ENCODE assay signal across 1 cellular context in genomic region chr3:110731148-110731547, GRCh38.
TF ChIP-seq lines count a peak whose summit lies in the region.

No MANE protein-coding gene starts in this region.

TF ChIP-seq in HepG2, 621 proteins besides CTCF, POLR2A, EP300 and RAD21 (continued from another document and continues in another):
- no peak for TF ChIP-seq ZNF142 (CRISPR knock-in tag; IDR thresholded peaks at IDR 0.05)
- no peak for TF ChIP-seq TEF (CRISPR knock-in tag; IDR thresholded peaks at IDR 0.05)
- no peak for TF ChIP-seq ZNF350 (CRISPR knock-in tag; IDR thresholded peaks at IDR 0.05; ENCODE audit: borderline replicate concordance, low read depth)
- TF ChIP-seq PHB2 (IDR thresholded peaks at IDR 0.05; ENCODE audit: partially characterized antibody) = no peak
- TF ChIP-seq ZNF546 (CRISPR knock-in tag; conservative IDR thresholded peaks at IDR 0.05) = no peak
- TF ChIP-seq DMTF1 (CRISPR knock-in tag; IDR thresholded peaks at IDR 0.05) = no peak
- no peak for TF ChIP-seq RARG (CRISPR knock-in tag; IDR thresholded peaks at IDR 0.05; ENCODE audit: low read depth)
- no peak for TF ChIP-seq THAP7 (CRISPR knock-in tag; IDR thresholded peaks at IDR 0.05)
- peak; percentile 73 for TF ChIP-seq CEBPB (IDR thresholded peaks at IDR 0.05; ENCODE audit: borderline replicate concordance, low read depth, low read length)
- TF ChIP-seq SNRNP70 (IDR thresholded peaks at IDR 0.05; ENCODE audit: low read depth, low read length) = no peak
- no peak for TF ChIP-seq NKX3-1 (CRISPR knock-in tag; IDR thresholded peaks at IDR 0.05)
- TF ChIP-seq POLR2G (IDR thresholded peaks at IDR 0.05; ENCODE audit: low read depth, low read length) = no peak
- TF ChIP-seq ZFX (CRISPR knock-in tag; IDR thresholded peaks at IDR 0.05; ENCODE audit: low read depth) = no peak
- no peak for TF ChIP-seq SIX4 (CRISPR knock-in tag; IDR thresholded peaks at IDR 0.05)
- no peak for TF ChIP-seq NR2F6 (IDR thresholded peaks at IDR 0.05)
- no peak for TF ChIP-seq NR2F6 (CRISPR knock-in tag; IDR thresholded peaks at IDR 0.05)
- no peak for TF ChIP-seq CREBL2 (CRISPR knock-in tag; IDR thresholded peaks at IDR 0.05; ENCODE audit: borderline replicate concordance)
- no peak for TF ChIP-seq AKAP8 (CRISPR knock-in tag; IDR thresholded peaks at IDR 0.05)
- no peak for TF ChIP-seq SALL2 (CRISPR knock-in tag; IDR thresholded peaks at IDR 0.05)
- TF ChIP-seq BCL6 (CRISPR knock-in tag; IDR thresholded peaks at IDR 0.05) = 0 out of 2 replicates have a peak, but pooled peaks have one; percentile 7
- no peak for TF ChIP-seq ZNF44 (CRISPR knock-in tag; IDR thresholded peaks at IDR 0.05)
- TF ChIP-seq ZNF282 (IDR thresholded peaks at IDR 0.05; ENCODE audit: partially characterized antibody) = no peak
- TF ChIP-seq ZNF160 (CRISPR knock-in tag; IDR thresholded peaks at IDR 0.05) = no peak
- no peak for TF ChIP-seq GLI4 (CRISPR knock-in tag; IDR thresholded peaks at IDR 0.05; ENCODE audit: borderline replicate concordance)
- TF ChIP-seq ATF3 (CRISPR knock-in tag; IDR thresholded peaks at IDR 0.05) = peak; percentile 26; the same call in 1 of the 2 replicates
- no peak for TF ChIP-seq ZNF660 (CRISPR knock-in tag; IDR thresholded peaks at IDR 0.05; ENCODE audit: borderline replicate concordance, low read depth)
- TF ChIP-seq ZNF460 (CRISPR knock-in tag; IDR thresholded peaks at IDR 0.05; ENCODE audit: borderline replicate concordance) = no peak
- TF ChIP-seq DR1 (CRISPR knock-in tag; IDR thresholded peaks at IDR 0.05) = no peak
- peak; percentile 59; the same call in 1 of the 2 replicates for TF ChIP-seq CEBPG (CRISPR knock-in tag; IDR thresholded peaks at IDR 0.05)
- TF ChIP-seq ZNF17 (CRISPR knock-in tag; IDR thresholded peaks at IDR 0.05) = no peak
- no peak for TF ChIP-seq POLR2AphosphoS2 (IDR thresholded peaks at IDR 0.05; ENCODE audit: low read depth, low read length)
- no peak for TF ChIP-seq HCFC1 (IDR thresholded peaks at IDR 0.05; ENCODE audit: low read depth, low read length)
- 0 out of 2 replicates have a peak, but pooled peaks have one; percentile 33 for TF ChIP-seq ZMYM4 (CRISPR knock-in tag; IDR thresholded peaks at IDR 0.05)
- TF ChIP-seq BHLHE40 (IDR thresholded peaks at IDR 0.05; ENCODE audit: low read length) = no peak
- no peak for TF ChIP-seq HNF1B (CRISPR knock-in tag; IDR thresholded peaks at IDR 0.05)
- no peak for TF ChIP-seq ZXDC (CRISPR knock-in tag; IDR thresholded peaks at IDR 0.05)
- TF ChIP-seq BCLAF1 (IDR thresholded peaks at IDR 0.05) = no peak
- TF ChIP-seq ZBTB10 (CRISPR knock-in tag; IDR thresholded peaks at IDR 0.05; ENCODE audit: borderline replicate concordance) = no peak
- TF ChIP-seq NFYB (CRISPR knock-in tag; IDR thresholded peaks at IDR 0.05) = no peak
- TF ChIP-seq HNF4A (CRISPR knock-in tag; IDR thresholded peaks at IDR 0.05) = no peak
